ENCODE assay signal across 4 cellular contexts in the genomic region with DNA sequence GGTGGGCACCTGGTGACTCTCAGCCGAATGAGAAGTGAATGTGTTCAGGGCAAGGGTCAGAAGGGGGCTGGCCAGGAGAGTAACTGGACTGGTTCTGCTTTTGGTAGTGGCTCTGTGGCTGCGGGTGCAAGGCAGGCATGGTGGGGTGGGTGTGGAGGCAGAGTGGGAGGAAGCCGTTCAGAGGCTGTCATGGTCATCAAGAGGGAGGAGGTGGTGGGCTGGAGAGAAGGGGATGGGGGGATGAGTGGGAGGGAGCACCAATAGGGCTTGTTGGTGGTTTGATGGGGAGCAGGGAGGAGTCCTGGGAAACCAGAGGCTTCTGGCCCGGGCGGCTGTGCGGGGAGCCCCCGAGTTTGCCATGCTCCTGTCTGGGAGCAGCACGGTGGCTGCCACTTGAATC. TPM values are rescaled to one million over a fixed set of nuclear protein-coding genes. Genes with fewer than 3 reads are reported as not detected.
"Had no signal": no experiment of that assay in that cellular context is flagged by ENCODE, and none has a peak within 500 bp of the region (broad histone marks: within the 10 kb centered on the region; RNA-seq: fewer than 3 reads in every experiment).

No MANE protein-coding gene starts in this region.

- ATAC-seq: GM12878 had no signal

- DNase-seq: GDM1, GF-D8 had no signal

- H3K4me3 ChIP-seq: GM12878 had no signal

RNA-seq across cellular contexts. Expression of gene FAM163B, which starts 13.3 kb away (rescaled TPM):
- total RNA-seq: G401, GM12878 had no signal
- polyA plus RNA-seq: GM12878 had no signal

RNA-seq across cellular contexts. Expression of gene DBH, which starts 40.3 kb away (rescaled TPM):
- total RNA-seq: G401, GM12878 had no signal
- polyA plus RNA-seq: GM12878 had no signal
